ENCODE assay signal across 37 cellular contexts in genomic region chr1:17739050-17739449, GRCh38. TPM values are rescaled to one million over a fixed set of nuclear protein-coding genes. Genes with fewer than 3 reads are reported as not detected.
"Had no signal": no experiment of that assay in that cellular context is flagged by ENCODE, and none has a peak within 500 bp of the region (broad histone marks: within the 10 kb centered on the region; RNA-seq: fewer than 3 reads in every experiment).

No MANE protein-coding gene starts in this region.

- H3K27ac Mint-ChIP-seq: activated CD4-positive, alpha-beta T cell treated with anti-CD3 and anti-CD28 coated beads, Interleukin-2, amount 10 ng/mL, durations not matched to agents 24 days and 14 days; activated CD8-positive, alpha-beta T cell treated with anti-CD3 and anti-CD28 coated beads for 36 hours; activated naive CD8-positive, alpha-beta T cell treated with anti-CD3 and anti-CD28 coated beads for 36 hours; activated T-cell treated with anti-CD3 and anti-CD28 coated beads, Interleukin-2, amount 50 U/mL, for 72 hours; activated T-helper 17 cell treated with anti-CD3 and anti-CD28 coated beads, Interleukin-2, amount 50 U/mL, for 72 hours; T-cell had no signal

- H3K4me3 Mint-ChIP-seq: activated CD4-positive, alpha-beta T cell treated with anti-CD3 and anti-CD28 coated beads, Interleukin-2, amount 10 ng/mL, durations not matched to agents 24 days and 14 days; activated CD8-positive, alpha-beta T cell treated with anti-CD3 and anti-CD28 coated beads for 36 hours; activated naive CD8-positive, alpha-beta T cell treated with anti-CD3 and anti-CD28 coated beads for 36 hours; activated T-cell treated with anti-CD3 and anti-CD28 coated beads, Interleukin-2, amount 50 U/mL, for 72 hours; activated T-helper 17 cell treated with anti-CD3 and anti-CD28 coated beads, Interleukin-2, amount 50 U/mL, for 72 hours; central memory CD8-positive, alpha-beta T cell; T-cell had no signal

- H3K27me3 ChIP-seq: ascending aorta, cardiac muscle cell, MG63 had no signal

- H3K9me3 ChIP-seq: ascending aorta, MG63 had no signal

- H3K4me3 ChIP-seq: ascending aorta, cardiac muscle cell, MG63, PC-9 had no signal

- H3K4me1 ChIP-seq: ascending aorta had no signal

- H3K36me3 Mint-ChIP-seq: activated naive CD8-positive, alpha-beta T cell treated with anti-CD3 and anti-CD28 coated beads for 36 hours; T-cell had no signal

- H3K4me1 Mint-ChIP-seq: activated CD4-positive, alpha-beta T cell treated with anti-CD3 and anti-CD28 coated beads, Interleukin-2, amount 10 ng/mL, durations not matched to agents 24 days and 14 days; activated naive CD8-positive, alpha-beta T cell treated with anti-CD3 and anti-CD28 coated beads for 36 hours; activated T-helper 17 cell treated with anti-CD3 and anti-CD28 coated beads, Interleukin-2, amount 50 U/mL, for 72 hours; central memory CD8-positive, alpha-beta T cell; T-cell had no signal

- H3K4me2 ChIP-seq: PC-9 had no signal

- DNase-seq: activated CD4-positive, alpha-beta T cell treated with anti-CD3 and anti-CD28 coated beads, Interleukin-2, amount 10 ng/mL, durations not matched to agents 24 days and 14 days; activated CD4-positive, alpha-beta T cell treated with anti-CD3 and anti-CD28 coated beads, Interleukin-2, amount 50 U/mL, for 4 hours; activated CD8-positive, alpha-beta T cell treated with anti-CD3 and anti-CD28 coated beads for 36 hours; activated effector memory CD4-positive, alpha-beta T cell treated with anti-CD3 and anti-CD28 coated beads, Interleukin-2, amount 50 U/mL, for 16 hours; activated naive CD4-positive, alpha-beta T cell; activated naive CD4-positive, alpha-beta T cell treated with anti-CD3 and anti-CD28 coated beads, Interleukin-2, amount 50 U/mL, for 16 hours; activated naive CD8-positive, alpha-beta T cell treated with anti-CD3 and anti-CD28 coated beads for 36 hours; activated T-cell treated with anti-CD3 and anti-CD28 coated beads, Interleukin-2, amount 50 U/mL, for 1 hour; activated T-cell treated with anti-CD3 and anti-CD28 coated beads, Interleukin-2, amount 50 U/mL, for 72 hours; amygdala; Kasumi-1; MG63; NCI-H1048; NCI-H1105 treated with DMSO at 0.1 percent for 48 hours; NCI-H1436; NCI-H1694; NCI-H1930; NCI-H2081 treated with DMSO at 0.1 percent for 48 hours; NCI-H510A; NCI-H526; NCI-H748 treated with DMSO at 0.1 percent for 48 hours; NK-92 treated with Interleukin-12 subunit alpha and Interleukin-12 subunit beta, amount 100 ng/mL, for 24 hours; PC-9; SIG-M5; T-cell; T-helper 2 cell; T-helper 9 cell; WERI-Rb-1 had no signal

- H3K27me3 Mint-ChIP-seq: activated CD4-positive, alpha-beta T cell treated with anti-CD3 and anti-CD28 coated beads, Interleukin-2, amount 10 ng/mL, durations not matched to agents 24 days and 14 days had no signal

- H3K36me3 ChIP-seq: ascending aorta, cardiac muscle cell, MG63, WERI-Rb-1 had no signal

- H3K27ac ChIP-seq: ascending aorta, cardiac muscle cell, PC-9, RWPE1, WERI-Rb-1 had no signal

- H2AFZ ChIP-seq: PC-9 had no signal

- ATAC-seq: activated CD8-positive, alpha-beta T cell treated with anti-CD3 and anti-CD28 coated beads for 36 hours; activated T-cell treated with anti-CD3 and anti-CD28 coated beads, Interleukin-2, amount 50 U/mL, for 72 hours; activated T-helper 17 cell treated with anti-CD3 and anti-CD28 coated beads, Interleukin-2, amount 50 U/mL, for 72 hours; Right ventricle myocardium inferior; SK-N-SH treated with all-trans-retinoic acid at 6 μM for 48 hours; T-cell had no signal

RNA-seq across cellular contexts. Expression of gene ACTL8, which starts 16.1 kb away (rescaled TPM):
- total RNA-seq: activated CD4-positive, alpha-beta T cell treated with anti-CD3 and anti-CD28 coated beads, Interleukin-2, amount 10 ng/mL, durations not matched to agents 24 days and 14 days; activated CD8-positive, alpha-beta memory T cell treated with anti-CD3 and anti-CD28 coated beads for 36 hours; activated CD8-positive, alpha-beta T cell treated with anti-CD3 and anti-CD28 coated beads for 36 hours; activated naive CD8-positive, alpha-beta T cell treated with anti-CD3 and anti-CD28 coated beads for 36 hours; activated T-cell treated with anti-CD3 and anti-CD28 coated beads, Interleukin-2, amount 50 U/mL, for 72 hours; ascending aorta; cardiac muscle cell; OCI-LY7; Right ventricle myocardium inferior; T-cell had no signal
- polyA plus RNA-seq: cardiac muscle cell had no signal
